In the genomic region with DNA sequence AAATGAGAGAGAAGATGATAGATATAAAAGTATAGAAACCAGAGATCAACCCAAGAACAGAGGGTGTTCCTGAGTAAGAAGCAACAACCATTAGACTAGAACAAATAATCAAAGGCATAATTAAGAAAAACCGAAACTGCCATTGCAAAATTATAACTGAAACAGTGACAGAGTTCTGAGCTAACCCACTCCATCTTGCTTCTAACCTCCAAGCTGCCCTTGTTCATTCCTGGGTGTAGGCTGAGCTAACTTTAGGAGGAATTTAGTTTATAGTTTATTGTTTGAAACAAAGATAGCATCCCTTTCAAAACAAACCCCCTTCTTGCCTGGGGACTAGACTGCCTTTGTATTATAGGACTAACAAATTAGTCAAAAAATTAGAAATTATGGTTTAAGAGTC, we compare ENCODE assay signal across 11 cellular contexts.
A peak's percentile ranks its signal among the peaks of the same experiment; 100 is the strongest.
DNase-seq lines count a peak whose midpoint lies in the region; ATAC-seq and TF ChIP-seq lines count a peak whose summit lies in the region.
"Had no signal": no experiment of that assay in that cellular context is flagged by ENCODE, and none has a peak within 500 bp of the region (broad histone marks: within the 10 kb centered on the region; RNA-seq: fewer than 3 reads in every experiment).

No MANE protein-coding gene starts in this region.

- H3K36me3 ChIP-seq in brain microvascular endothelial cell (replicated peaks) (no peaks in the 10 kb centered on the region), parathyroid adenoma (ENCODE audit: control insufficient read depth, insufficient read depth, low read length) (no peaks in the 10 kb centered on the region)

- no peak for ATAC-seq in GM21447 (IDR thresholded peaks at IDR 0.05; ENCODE audit: unreplicated experiment)

- H3K4me3 ChIP-seq in brain microvascular endothelial cell (ENCODE audit: low read depth, low read length) (no peak overlapping the region), parathyroid adenoma (ENCODE audit: low read depth, low read length) (no peak overlapping the region), coronary artery (no peak overlapping the region)

- no peaks in the 10 kb centered on the region for H3K9me3 ChIP-seq in parathyroid adenoma (ENCODE audit: control insufficient read depth, low read length)

- H3K79me2 ChIP-seq in parathyroid adenoma: no peaks in the 10 kb centered on the region

- H3K27ac ChIP-seq in RWPE1 (peak overlapping the region; percentile 87), brain microvascular endothelial cell (peak overlapping the region; percentile 7), parathyroid adenoma (no peak overlapping the region), coronary artery (no peak overlapping the region)
- H3K27ac ChIP-seq: 22Rv1 had no signal

- DNase-seq in NOMO-1 treated with DMSO at 0.1 percent for 48 hours (lab: John Stamatoyannopoulos, UW; ENCODE audit: unreplicated experiment) (peak; percentile 41), NOMO-1 (lab: John Stamatoyannopoulos, UW; ENCODE audit: unreplicated experiment in 2 of 2) (no peak), RWPE1 (ENCODE audit: low spot score) (no peak), brain microvascular endothelial cell (no peak), coronary artery (ENCODE audit: low spot score) (no peak), NCI-H226 (no peak)
- DNase-seq: DMS153, kidney had no signal

- H3K9ac ChIP-seq in parathyroid adenoma: no peak overlapping the region

- POLR2A ChIA-PET in RWPE1 (lab: Yijun Ruan, JAX; ENCODE audit: low non-redundant PET): interaction anchor here (1.4 kb wide), 1 partner anchor 28 kb away, joined by 3 read pairs; no protein-coding TSS in a partner anchor

- H3K4me2 ChIP-seq in parathyroid adenoma (ENCODE audit: low read length): no peak overlapping the region

- H3K27me3 ChIP-seq in brain microvascular endothelial cell (replicated peaks) (no peaks in the 10 kb centered on the region), parathyroid adenoma (ENCODE audit: control insufficient read depth, insufficient read depth, low read length) (no peaks in the 10 kb centered on the region)

- H3K4me1 ChIP-seq in parathyroid adenoma: no peaks in the 10 kb centered on the region

- in situ Hi-C loops in brain microvascular endothelial cell (cut with HindIII; ENCODE audit: low pct_ligation_motif_present, low sequenced_read_pairs): no loop called here

- CTCF ChIA-PET in RWPE1 (lab: Yijun Ruan, JAX): interaction anchor here (0.6 kb wide), 1 partner anchor 50 kb away, joined by 3 read pairs; no protein-coding TSS in a partner anchor

- TF ChIP-seq CTCF in RWPE1 (conservative IDR thresholded peaks at IDR 0.05; ENCODE audit: low read depth) (no peak), brain microvascular endothelial cell (IDR thresholded peaks at IDR 0.05; ENCODE audit: low read depth, low read length, missing control alignments) (no peak), parathyroid adenoma (IDR thresholded peaks at IDR 0.05) (no peak), coronary artery (IDR thresholded peaks at IDR 0.05) (no peak)

- H2AFZ ChIP-seq in parathyroid adenoma: peak overlapping the region; percentile 20

Comparison
In these comparisons a context has a peak if more than half of its experiments do, and no peak if none do; other contexts are left out.
1. H3K27ac ChIP-seq: peak in RWPE1 (single experiment) and brain microvascular endothelial cell (single experiment); none in parathyroid adenoma (single experiment) and coronary artery (0 of 2).